In the genomic region with DNA sequence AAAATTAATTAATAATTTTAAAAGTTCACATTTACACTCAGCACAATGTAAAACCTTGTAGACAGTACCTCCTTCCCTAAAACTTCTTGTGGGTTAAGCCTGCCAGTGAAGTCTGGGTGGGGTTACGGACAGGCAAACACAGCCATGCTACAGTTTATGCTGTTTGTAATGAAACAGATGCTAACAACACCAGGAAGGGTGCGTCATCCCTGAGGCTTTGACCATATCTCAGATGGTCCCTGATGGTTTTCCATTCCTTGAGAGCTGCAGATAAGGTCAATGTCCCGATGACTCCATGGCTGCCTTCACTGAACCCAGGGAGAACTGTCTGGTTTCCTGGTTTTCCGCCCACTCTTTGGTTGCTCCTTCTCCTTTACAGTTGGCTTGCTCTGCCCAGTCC, we compare ENCODE assay signal across 20 cellular contexts.
"Had no signal": no experiment of that assay in that cellular context is flagged by ENCODE, and none has a peak within 500 bp of the region (broad histone marks: within the 10 kb centered on the region; RNA-seq: fewer than 3 reads in every experiment).

No MANE protein-coding gene starts in this region.

- H3K36me3 Mint-ChIP-seq: naive thymus-derived CD8-positive, alpha-beta T cell had no signal

- H3K27ac ChIP-seq: coronary artery, epithelial cell of prostate, lower lobe of right lung, right lobe of liver, spleen, transverse colon, WERI-Rb-1 had no signal

- H3K27me3 Mint-ChIP-seq: stimulated activated naive B cell treated with anti-CD40 and anti-IgM and Interleukin-4, amounts not matched to agents 10 μg/mL and 1 μg/mL and 100 μg/mL, for 72 hours had no signal

- DNase-seq: activated CD4-positive, alpha-beta T cell treated with anti-CD3 and anti-CD28 coated beads for 4 hours; activated naive CD4-positive, alpha-beta T cell treated with Interleukin-2 at 50 U/mL for 16 hours; activated naive CD8-positive, alpha-beta T cell treated with anti-CD3 and anti-CD28 coated beads, Interleukin-2, amount 50 U/mL, for 24 hours; effector memory CD4-positive, alpha-beta T cell; glutamatergic neuron; left cardiac atrium; lower lobe of right lung; naive thymus-derived CD8-positive, alpha-beta T cell; occipital lobe; right lobe of liver; spleen; stimulated activated CD4-positive, alpha-beta T cell treated with anti-CD3 and anti-CD28 coated beads, Interleukin-2, amount 100 ng/mL, for 24 hours; stimulated activated naive B cell treated with anti-CD40 and anti-IgM and Interleukin-4, amounts not matched to agents 10 μg/mL and 1 μg/mL and 100 μg/mL, for 72 hours; SW 1271; T1000; transverse colon; WERI-Rb-1 had no signal

- H3K4me1 ChIP-seq: right lobe of liver had no signal

- H3K9me3 Mint-ChIP-seq: activated naive CD8-positive, alpha-beta T cell treated with anti-CD3 and anti-CD28 coated beads, Interleukin-2, amount 50 U/mL, for 24 hours; naive thymus-derived CD8-positive, alpha-beta T cell had no signal

- H3K36me3 ChIP-seq: lower lobe of right lung, right lobe of liver, spleen, transverse colon, WERI-Rb-1 had no signal

- H3K9me3 ChIP-seq: lower lobe of right lung, right lobe of liver, spleen, transverse colon had no signal

- H3K27me3 ChIP-seq: right lobe of liver, spleen, transverse colon had no signal

- H3K4me3 Mint-ChIP-seq: activated naive CD8-positive, alpha-beta T cell treated with anti-CD3 and anti-CD28 coated beads, Interleukin-2, amount 50 U/mL, for 24 hours; stimulated activated naive B cell treated with anti-CD40 and anti-IgM and Interleukin-4, amounts not matched to agents 10 μg/mL and 1 μg/mL and 100 μg/mL, for 72 hours had no signal

- ATAC-seq: activated naive CD8-positive, alpha-beta T cell treated with anti-CD3 and anti-CD28 coated beads, Interleukin-2, amount 50 U/mL, for 24 hours; left cardiac atrium; naive thymus-derived CD8-positive, alpha-beta T cell; stimulated activated naive B cell treated with anti-CD40 and anti-IgM and Interleukin-4, amounts not matched to agents 10 μg/mL and 1 μg/mL and 100 μg/mL, for 72 hours had no signal

- H3K4me3 ChIP-seq: coronary artery, lower lobe of right lung, right lobe of liver, spleen, transverse colon had no signal

- H3K27ac Mint-ChIP-seq: activated naive CD8-positive, alpha-beta T cell treated with anti-CD3 and anti-CD28 coated beads, Interleukin-2, amount 50 U/mL, for 24 hours; progenitor cell of endocrine pancreas had no signal
